In the genomic region with DNA sequence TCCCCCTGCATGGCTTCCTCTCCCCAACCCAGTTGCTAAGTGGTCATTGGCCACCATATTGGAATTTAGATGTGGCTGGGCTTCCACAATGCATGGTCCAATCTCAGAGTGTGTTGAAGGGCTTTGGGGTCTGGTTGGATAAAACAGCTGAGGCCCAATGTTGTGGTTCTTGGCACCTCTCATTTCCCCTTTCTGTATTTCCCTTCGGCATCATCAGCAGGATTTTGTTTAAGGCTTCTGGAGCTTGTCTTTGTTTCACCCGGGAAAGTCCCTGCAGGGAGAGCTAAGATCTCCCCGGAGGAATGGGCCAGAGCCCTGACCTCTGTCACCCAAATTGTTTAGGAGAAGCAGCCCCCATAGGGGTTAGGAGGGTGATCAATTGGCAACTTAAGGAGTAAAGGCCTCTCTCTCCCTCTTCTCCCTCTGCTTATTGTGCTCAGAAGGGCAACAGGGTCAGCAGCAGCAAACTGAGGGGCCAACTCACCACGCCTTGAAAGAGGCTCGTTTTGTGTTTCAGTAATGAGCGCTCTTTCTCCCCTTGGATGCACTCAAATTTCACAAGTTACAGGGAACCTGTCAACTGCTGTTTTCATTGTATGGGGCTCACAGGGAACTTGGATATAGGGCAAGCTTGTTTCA, we compare ENCODE assay signal across 15 cellular contexts.
DNase-seq lines count a peak whose midpoint lies in the region; ATAC-seq and TF ChIP-seq lines count a peak whose summit lies in the region.
"Had no signal": no experiment of that assay in that cellular context is flagged by ENCODE, and none has a peak within 500 bp of the region (broad histone marks: within the 10 kb centered on the region; RNA-seq: fewer than 3 reads in every experiment).

No MANE protein-coding gene starts in this region.

- POLR2A ChIA-PET in GM10248 (lab: Yijun Ruan, JAX): no interaction called here

- H3K4me1 Mint-ChIP-seq in activated T-helper 2 cell treated with anti-CD3 and anti-CD28 coated beads, Interferon-gamma antibody, Interleukin-2, Interleukin-4, amounts not matched to agents 10 μg/mL and 5 μg/mL and 100 μg/mL, durations not matched to agents 14 hours and 24 hours and 36 hours (ENCODE audit: low read depth): peaks cover 8% of the 10 kb centered on the region

- no peaks in the 10 kb centered on the region for H3K27me3 ChIP-seq in liver (ENCODE audit: control insufficient read depth in 4 of 4, insufficient read depth in 4 of 4, low read length in 3 of 4)
- H3K27me3 ChIP-seq in prostate gland (replicated peaks; ENCODE audit: insufficient read depth): no peaks in the 10 kb centered on the region

- no peak overlapping the region for H3K4me3 ChIP-seq in liver (ENCODE audit: low read depth in 1 of 3, low read length in 3 of 3)
- H3K4me3 ChIP-seq in prostate gland: no peak overlapping the region
- H3K4me3 ChIP-seq: skin epidermis had no signal

- H3K27ac ChIP-seq in angular gyrus (ENCODE audit: low read depth, low read length): peak overlapping the region; percentile 47
- H3K27ac ChIP-seq in liver (ENCODE audit: low read depth in 1 of 2, low read length in 2 of 2): peak overlapping the region; percentile 67 to 91
- peak overlapping the region; percentile 75 to 84 for H3K27ac ChIP-seq in prostate gland

- intact Hi-C loops in prostate gland (cut with DNase I): no loop called here
- intact Hi-C loops in activated T-helper 2 cell treated with anti-CD3 and anti-CD28 coated beads, Interferon-gamma antibody, Interleukin-2, Interleukin-4, amounts not matched to agents 10 μg/mL and 5 μg/mL and 100 μg/mL, durations not matched to agents 14 hours and 24 hours and 36 hours (cut with micrococcal nuclease): no loop called here

- no peaks in the 10 kb centered on the region for H3K36me3 Mint-ChIP-seq in activated T-helper 2 cell treated with anti-CD3 and anti-CD28 coated beads, Interferon-gamma antibody, Interleukin-2, Interleukin-4, amounts not matched to agents 10 μg/mL and 5 μg/mL and 100 μg/mL, durations not matched to agents 14 hours and 24 hours and 36 hours (ENCODE audit: low read depth)

- ATAC-seq in HG02884 (IDR thresholded peaks at IDR 0.05; ENCODE audit: unreplicated experiment): no peak
- ATAC-seq in HG02840 (IDR thresholded peaks at IDR 0.05; ENCODE audit: low FRiP score, unreplicated experiment): no peak

- H3K36me3 ChIP-seq in liver (ENCODE audit: control insufficient read depth in 4 of 4, insufficient read depth in 3 of 4, low read depth in 1 of 4, low read length in 3 of 4): no peaks in the 10 kb centered on the region
- no peaks in the 10 kb centered on the region for H3K36me3 ChIP-seq in prostate gland

- peaks cover 26 to 56% (median 37%) of the 10 kb centered on the region in 4 donors for H3K4me1 ChIP-seq in liver (ENCODE audit: control insufficient read depth in 4 of 4, insufficient read depth in 4 of 4, low read length in 3 of 4)
- peaks cover 45% of the 10 kb centered on the region for H3K4me1 ChIP-seq in prostate gland (replicated peaks)

- H3K27ac Mint-ChIP-seq in activated T-helper 2 cell treated with anti-CD3 and anti-CD28 coated beads, Interferon-gamma antibody, Interleukin-2, Interleukin-4, amounts not matched to agents 10 μg/mL and 5 μg/mL and 100 μg/mL, durations not matched to agents 14 hours and 24 hours and 36 hours: no peak overlapping the region
- H3K27ac Mint-ChIP-seq: activated naive CD8-positive, alpha-beta T cell; memory B cell had no signal

- peak in 1 of 2 donors; percentile 3 for TF ChIP-seq RAD21 in liver (IDR thresholded peaks at IDR 0.05)

- TF ChIP-seq POLR2A in prostate gland (IDR thresholded peaks at IDR 0.05): no peak

- H3K27me3 Mint-ChIP-seq in activated T-helper 2 cell treated with anti-CD3 and anti-CD28 coated beads, Interferon-gamma antibody, Interleukin-2, Interleukin-4, amounts not matched to agents 10 μg/mL and 5 μg/mL and 100 μg/mL, durations not matched to agents 14 hours and 24 hours and 36 hours (ENCODE audit: low read depth): no peaks in the 10 kb centered on the region
- H3K27me3 Mint-ChIP-seq: activated naive CD8-positive, alpha-beta T cell; memory B cell had no signal

- 81% methylated on average over 6 of the region's 6 CpGs for WGBS in liver
- WGBS in prostate gland: 52% methylated on average over 6 of the region's 6 CpGs

- TF ChIP-seq CTCF in liver (IDR thresholded peaks at IDR 0.05; ENCODE audit: low read depth, low read length, missing input control) (no peak), prostate gland (IDR thresholded peaks at IDR 0.05) (no peak), GM10248 (IDR thresholded peaks at IDR 0.05; ENCODE audit: control extremely low read depth, extremely low read depth, low read depth, missing control alignments) (no peak)

- H3K4me3 Mint-ChIP-seq in activated T-helper 2 cell treated with anti-CD3 and anti-CD28 coated beads, Interferon-gamma antibody, Interleukin-2, Interleukin-4, amounts not matched to agents 10 μg/mL and 5 μg/mL and 100 μg/mL, durations not matched to agents 14 hours and 24 hours and 36 hours (ENCODE audit: low read depth): no peak overlapping the region
- H3K4me3 Mint-ChIP-seq: activated naive CD8-positive, alpha-beta T cell; memory B cell had no signal

- peak overlapping the region in 1 of 2 donors; percentile 50 for H3K9ac ChIP-seq in liver (ENCODE audit: low read depth in 1 of 2, low read length in 2 of 2)

- H3K9me3 ChIP-seq in liver (ENCODE audit: control insufficient read depth in 4 of 4, low read length in 3 of 4) (no peaks in the 10 kb centered on the region), prostate gland (no peaks in the 10 kb centered on the region)

- H3K9me3 Mint-ChIP-seq in activated T-helper 2 cell treated with anti-CD3 and anti-CD28 coated beads, Interferon-gamma antibody, Interleukin-2, Interleukin-4, amounts not matched to agents 10 μg/mL and 5 μg/mL and 100 μg/mL, durations not matched to agents 14 hours and 24 hours and 36 hours: no peaks in the 10 kb centered on the region

- DNase-seq in Ammon's horn (ENCODE audit: low spot score) (peak; percentile 43), prostate gland (ENCODE audit: low spot score) (no peak), GM10248 (ENCODE audit: extremely low spot score) (no peak)
- no peak for DNase-seq in activated T-helper 2 cell treated with anti-CD3 and anti-CD28 coated beads, Interferon-gamma antibody, Interleukin-2, Interleukin-4, amounts not matched to agents 10 μg/mL and 5 μg/mL and 100 μg/mL, durations not matched to agents 14 hours and 24 hours and 36 hours (ENCODE audit: low spot score)
- DNase-seq: activated T-cell treated with anti-CD3 and anti-CD28 coated beads, Interleukin-2, amount 50 U/mL, for 1 hour; KBM-7; NCI-H1092; stimulated activated CD4-positive, alpha-beta T cell treated with anti-CD3 and anti-CD28 coated beads, Interleukin-4, amount 100 ng/mL, for 24 hours had no signal

- CTCF ChIA-PET in GM10248 (lab: Yijun Ruan, JAX): interaction anchor here (1.1 kb wide), 1 partner anchor 18 kb away, joined by 3 read pairs; no protein-coding TSS in a partner anchor

TF ChIP-seq in liver, 16 proteins besides CTCF, POLR2A, EP300 and RAD21:
- TF ChIP-seq TAF1 (conservative IDR thresholded peaks at IDR 0.05) (no peak), FOXA1 (IDR thresholded peaks at IDR 0.05) (no peak), HNF4A (conservative IDR thresholded peaks at IDR 0.05) (no peak), RXRA (IDR thresholded peaks at IDR 0.05) (no peak), YY1 (IDR thresholded peaks at IDR 0.05) (no peak), JUND (IDR thresholded peaks at IDR 0.05) (no peak)
